ENCODE assay signal across 11 cellular contexts in genomic region chr4:72858328-72858727, GRCh38.
DNase-seq lines count a peak whose midpoint lies in the region; ATAC-seq and TF ChIP-seq lines count a peak whose summit lies in the region.
"Had no signal": no experiment of that assay in that cellular context is flagged by ENCODE, and none has a peak within 500 bp of the region (broad histone marks: within the 10 kb centered on the region; RNA-seq: fewer than 3 reads in every experiment).

No MANE protein-coding gene starts in this region.

- H3K27me3 ChIP-seq in foreskin keratinocyte = no peaks in the 10 kb centered on the region
- H3K27me3 ChIP-seq in suprapubic skin = no peaks in the 10 kb centered on the region

- no peak for TF ChIP-seq POLR2A in suprapubic skin (IDR thresholded peaks at IDR 0.05)

- no peaks in the 10 kb centered on the region for H3K4me1 ChIP-seq in foreskin keratinocyte
- no peaks in the 10 kb centered on the region for H3K4me1 ChIP-seq in suprapubic skin

- TF ChIP-seq CTCF in foreskin keratinocyte (conservative IDR thresholded peaks at IDR 0.05) = no peak
- no peak for TF ChIP-seq CTCF in suprapubic skin (IDR thresholded peaks at IDR 0.05)

- H3K27ac ChIP-seq in foreskin keratinocyte (no peak overlapping the region), suprapubic skin (no peak overlapping the region)
- H3K27ac ChIP-seq: C4-2B had no signal

- TF ChIP-seq EP300 in suprapubic skin (IDR thresholded peaks at IDR 0.05) = no peak

- no peaks in the 10 kb centered on the region for H3K36me3 ChIP-seq in suprapubic skin

- WGBS in suprapubic skin = 73% methylated on average over 4 of the region's 4 CpGs

- peak; percentile 65 for DNase-seq in A172 (ENCODE audit: low spot score)
- DNase-seq in GM04503 (ENCODE audit: low read depth) = peak; percentile 46
- peak; percentile 38 to 76 for DNase-seq in foreskin keratinocyte
- no peak for DNase-seq in suprapubic skin (ENCODE audit: low spot score in 2 of 2)
- DNase-seq in HuH-7.5 (ENCODE audit: low spot score) = no peak
- DNase-seq: activated CD4-positive, alpha-beta memory T cell treated with anti-CD3 and anti-CD28 coated beads, Interleukin-2, amount 10 ng/mL, durations not matched to agents 7 days and 5 days; activated naive CD4-positive, alpha-beta T cell treated with Interleukin-2 at 50 U/mL for 16 hours had no signal

- ATAC-seq in SK-N-SH treated with all-trans-retinoic acid at 6 μM for 48 hours (peak; percentile 83), foreskin keratinocyte (peak; percentile 19), GM19351 (IDR thresholded peaks at IDR 0.05; ENCODE audit: unreplicated experiment) (no peak), HG03571 (IDR thresholded peaks at IDR 0.05; ENCODE audit: unreplicated experiment) (no peak)

- H3K4me3 ChIP-seq in suprapubic skin = no peak overlapping the region

- no peaks in the 10 kb centered on the region for H3K9me3 ChIP-seq in suprapubic skin

TF ChIP-seq in SK-N-SH treated with all-trans-retinoic acid at 6 μM for 48 hours, 23 proteins besides CTCF, POLR2A, EP300 and RAD21:
- TF ChIP-seq ZFP3 (CRISPR knock-in tag; IDR thresholded peaks at IDR 0.05) (no peak), SNAI2 (CRISPR knock-in tag; IDR thresholded peaks at IDR 0.05) (no peak), TCF4 (CRISPR knock-in tag; IDR thresholded peaks at IDR 0.05; ENCODE audit: borderline replicate concordance) (no peak), ZFP30 (CRISPR knock-in tag; IDR thresholded peaks at IDR 0.05) (no peak)
TF ChIP-seq in SK-N-SH treated with all-trans-retinoic acid at 6 μM for 48 hours: peak in this region for 0.

Comparison
In these comparisons a context has a peak if more than half of its experiments do, and no peak if none do; other contexts are left out.
1. DNase-seq: peak in A172 (single experiment), GM04503 (single experiment) and foreskin keratinocyte (2 of 2); none in suprapubic skin (0 of 2) and HuH-7.5 (single experiment).
2. ATAC-seq: peak in SK-N-SH treated with all-trans-retinoic acid at 6 μM for 48 hours (single experiment) and foreskin keratinocyte (single experiment); none in GM19351 (single experiment) and HG03571 (single experiment).